Comparison of ENCODE assay signal across 31 cellular contexts in the genomic region with DNA sequence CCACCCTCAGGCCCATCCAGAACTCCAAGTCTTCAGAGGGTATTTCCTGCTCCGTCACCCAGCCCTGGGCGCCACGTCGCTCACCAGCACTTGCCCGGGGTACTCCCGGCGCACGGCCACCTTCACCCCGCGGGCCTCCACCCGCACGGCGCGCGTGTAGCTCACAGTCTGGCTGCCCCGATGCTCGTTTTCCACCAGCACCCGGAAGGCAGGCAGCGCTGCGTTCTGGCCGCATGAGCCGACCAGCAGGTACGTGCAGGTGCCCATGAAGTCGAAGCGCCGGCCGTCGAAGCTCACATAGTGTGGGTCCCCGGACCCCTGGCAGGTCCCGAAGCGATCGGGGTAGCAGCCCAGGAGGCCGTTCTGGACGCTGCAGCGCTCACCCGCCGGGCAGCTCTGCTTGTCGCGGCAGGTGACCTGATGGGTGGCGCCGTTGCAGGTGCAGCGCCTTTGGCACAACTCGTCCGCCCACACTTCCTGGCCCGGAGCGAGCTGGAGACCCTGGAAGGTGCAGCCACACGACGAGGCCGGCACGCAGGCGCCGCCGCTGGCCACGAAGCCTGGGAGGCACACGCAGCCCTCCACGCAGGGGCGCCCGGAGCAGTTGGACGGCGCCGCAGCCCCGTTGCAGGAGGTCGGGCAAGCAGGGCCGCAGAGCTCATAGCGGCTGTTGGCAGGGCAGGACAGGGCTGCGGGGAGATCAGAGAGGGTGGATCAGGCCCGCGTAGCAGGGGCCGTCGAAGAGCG. TPM values are rescaled to one million over a fixed set of nuclear protein-coding genes. Genes with fewer than 3 reads are reported as not detected.
DNase-seq lines count a peak whose midpoint lies in the region; ATAC-seq and TF ChIP-seq lines count a peak whose summit lies in the region.
"Had no signal": no experiment of that assay in that cellular context is flagged by ENCODE, and none has a peak within 500 bp of the region (broad histone marks: within the 10 kb centered on the region; RNA-seq: fewer than 3 reads in every experiment).

No MANE protein-coding gene starts in this region.

- 62% methylated on average over 39 of the region's 71 CpGs for WGBS in esophagus muscularis mucosa
- WGBS in psoas muscle, 3 donors = 28 to 49% (median 34%) methylated on average over 71 of the region's 71 CpGs

- H3K27ac ChIP-seq in right atrium auricular region (no peak overlapping the region), esophagus muscularis mucosa (replicated peaks in 1 of 4) (no peak overlapping the region), osteoblast (ENCODE audit: low read depth, low read length) (no peak overlapping the region), psoas muscle (no peak overlapping the region)
- H3K27ac ChIP-seq: BLaER1, brain microvascular endothelial cell, heart left ventricle, neutrophil, Peyer's patch, tibial nerve, VCaP had no signal

- intact Hi-C loops in cardiac septum (cut with DNase I) = no loop called here
- intact Hi-C loops in esophagus muscularis mucosa (cut with DNase I) = no loop called here
- intact Hi-C loops in psoas muscle (cut with DNase I) = no loop called here

- H3K4me2 ChIP-seq in osteoblast (ENCODE audit: insufficient read depth, low read length) = no peak overlapping the region
- H3K4me2 ChIP-seq: BLaER1 had no signal

- TF ChIP-seq CTCF in right atrium auricular region (IDR thresholded peaks at IDR 0.05) (no peak), esophagus muscularis mucosa (IDR thresholded peaks at IDR 0.05) (no peak), osteoblast (IDR thresholded peaks at IDR 0.05; ENCODE audit: extremely low read depth, low read depth, low read length) (no peak), psoas muscle (IDR thresholded peaks at IDR 0.05) (no peak)

- no peak overlapping the region for H2AFZ ChIP-seq in osteoblast (ENCODE audit: low read length)

- ATAC-seq in GM18868 (IDR thresholded peaks at IDR 0.05; ENCODE audit: unreplicated experiment) (no peak), psoas muscle (no peak)
- ATAC-seq: left colon had no signal

- H3K9me3 ChIP-seq in right atrium auricular region (no peaks in the 10 kb centered on the region), esophagus muscularis mucosa (peaks cover 0 to 9% (median 3%) of the 10 kb centered on the region in 4 donors), osteoblast (ENCODE audit: low read depth, low read length) (no peaks in the 10 kb centered on the region), psoas muscle (no peaks in the 10 kb centered on the region)
- H3K9me3 ChIP-seq: BLaER1, MG63, neutrophil, Peyer's patch had no signal

- H3K4me1 ChIP-seq in right atrium auricular region (no peaks in the 10 kb centered on the region), esophagus muscularis mucosa (no peaks in the 10 kb centered on the region), osteoblast (ENCODE audit: insufficient read depth, low read length) (no peaks in the 10 kb centered on the region), psoas muscle (no peaks in the 10 kb centered on the region)
- H3K4me1 ChIP-seq: BLaER1, heart left ventricle, tibial nerve had no signal

- no peaks in the 10 kb centered on the region for H3K36me3 ChIP-seq in right atrium auricular region
- H3K36me3 ChIP-seq in esophagus muscularis mucosa = no peaks in the 10 kb centered on the region
- no peaks in the 10 kb centered on the region for H3K36me3 ChIP-seq in osteoblast (ENCODE audit: insufficient read depth, low read length)
- H3K36me3 ChIP-seq in psoas muscle (ENCODE audit: insufficient read depth in 1 of 2, low read depth in 1 of 2) = no peaks in the 10 kb centered on the region
- H3K36me3 ChIP-seq: BLaER1, brain microvascular endothelial cell, heart left ventricle, MG63, neutrophil, Peyer's patch, tibial nerve had no signal

- H4K20me1 ChIP-seq in osteoblast (ENCODE audit: insufficient read depth, low read length) = no peaks in the 10 kb centered on the region
- H4K20me1 ChIP-seq: BLaER1 had no signal

- DNase-seq in right atrium auricular region (ENCODE audit: low spot score) = peak; percentile 55
- no peak for DNase-seq in cardiac septum (ENCODE audit: low spot score)
- peak; percentile 75 for DNase-seq in esophagus muscularis mucosa (ENCODE audit: extremely low spot score)
- DNase-seq in osteoblast (ENCODE audit: insufficient read length, low spot score, missing footprints) = peak; percentile 53
- DNase-seq in SW 1271 (lab: John Stamatoyannopoulos, UW) = no peak
- DNase-seq in stimulated activated CD8-positive, alpha-beta memory T cell treated with anti-CD3 and anti-CD28 coated beads, Interleukin-4, amount 100 ng/mL, for 48 hours = no peak
- DNase-seq in psoas muscle = no peak
- DNase-seq: activated CD4-positive, alpha-beta T cell treated with anti-CD3 and anti-CD28 coated beads, Interleukin-2, amount 10 ng/mL, durations not matched to agents 24 days and 14 days; activated naive CD4-positive, alpha-beta T cell treated with anti-CD3 and anti-CD28 coated beads for 36 hours; activated T-cell treated with anti-CD3 and anti-CD28 coated beads, Interleukin-2, amount 50 U/mL, for 48 hours; brain microvascular endothelial cell; DMS153; effector memory CD4-positive, alpha-beta T cell; erythroblast; heart left ventricle; KBM-7; left colon; mesendoderm; MG63; NCI-H1417 treated with DMSO at 0.1 percent for 48 hours; NCI-H524 treated with DMSO at 0.1 percent for 48 hours; SHP77 treated with DMSO at 0.1 percent for 48 hours; small intestine; stimulated activated CD4-positive, alpha-beta T cell treated with anti-CD3 and anti-CD28 coated beads, Interleukin-1b, Interleukin-23, amount 100 ng/mL, for 48 hours; T-helper 9 cell had no signal

- H3K27me3 ChIP-seq in right atrium auricular region = no peaks in the 10 kb centered on the region
- peaks cover 0 to 45% (median 0%) of the 10 kb centered on the region in 4 donors for H3K27me3 ChIP-seq in esophagus muscularis mucosa
- no peaks in the 10 kb centered on the region for H3K27me3 ChIP-seq in osteoblast (ENCODE audit: insufficient read depth, low read length)
- H3K27me3 ChIP-seq in psoas muscle (ENCODE audit: insufficient read depth in 3 of 3, low read length in 2 of 3) = peaks cover 0 to 33% (median 4%) of the 10 kb centered on the region in 3 donors
- H3K27me3 ChIP-seq: BLaER1, MG63, Peyer's patch had no signal

- TF ChIP-seq POLR2A in esophagus muscularis mucosa (IDR thresholded peaks at IDR 0.05; ENCODE audit: low read depth) = no peak

- H3K4me3 ChIP-seq in right atrium auricular region (no peak overlapping the region), esophagus muscularis mucosa (no peak overlapping the region), osteoblast (ENCODE audit: insufficient read depth, low read length) (no peak overlapping the region), psoas muscle (no peak overlapping the region)
- H3K4me3 ChIP-seq: BLaER1, heart left ventricle, MG63, Peyer's patch, tibial nerve had no signal

- TF ChIP-seq EP300 in esophagus muscularis mucosa (IDR thresholded peaks at IDR 0.05) = no peak

- no peaks in the 10 kb centered on the region for H3K79me2 ChIP-seq in osteoblast (ENCODE audit: insufficient read depth, low read length)

RNA-seq across cellular contexts. Expression of gene FCGBP, which starts 19.2 kb away (rescaled TPM):
- total RNA-seq in right atrium auricular region (10 to 100 TPM in 1 of 2 donors, 1 to 10 TPM in 1; 3.6 to 45.5 TPM), cardiac septum (14.2 TPM), esophagus muscularis mucosa (1 to 10 TPM; 2.1 to 8.1 (median 4.4) TPM), osteoblast (under 0.01 TPM in 2 replicates), psoas muscle (1 to 10 TPM; 7.1 to 8.7 (median 8.3) TPM)
- polyA plus RNA-seq in psoas muscle = under 1 TPM; 0.45 to 0.77 (median 0.48) TPM

RNA-seq across cellular contexts. Expression of gene PSMC4, which starts 55.7 kb away (rescaled TPM):
- total RNA-seq in right atrium auricular region = 10 to 100 TPM; 76.0 to 90.2 TPM
- total RNA-seq in cardiac septum = 70.2 TPM
- total RNA-seq in esophagus muscularis mucosa = 10 to 100 TPM; 68.9 to 91.4 (median 89.2) TPM
- total RNA-seq in osteoblast = 89.9 and 99.5 TPM in 2 replicates
- 100 to 1,000 TPM in 2 of 4 donors, 10 to 100 TPM in 2; 76.0 to 154 (median 104) TPM for total RNA-seq in psoas muscle
- polyA plus RNA-seq in psoas muscle = 100 to 1,000 TPM; 132 to 310 (median 229) TPM

Comparison
In these comparisons a context has a peak if more than half of its experiments do, and no peak if none do; other contexts are left out.
1. DNase-seq: peak in right atrium auricular region (single experiment), esophagus muscularis mucosa (single experiment) and osteoblast (single experiment); none in cardiac septum (single experiment), SW 1271 (0 of 2), stimulated activated CD8-positive, alpha-beta memory T cell treated with anti-CD3 and anti-CD28 coated beads, Interleukin-4, amount 100 ng/mL, for 48 hours (single experiment) and psoas muscle (0 of 2).